Comparison of ENCODE assay signal across 8 cellular contexts in the genomic region with DNA sequence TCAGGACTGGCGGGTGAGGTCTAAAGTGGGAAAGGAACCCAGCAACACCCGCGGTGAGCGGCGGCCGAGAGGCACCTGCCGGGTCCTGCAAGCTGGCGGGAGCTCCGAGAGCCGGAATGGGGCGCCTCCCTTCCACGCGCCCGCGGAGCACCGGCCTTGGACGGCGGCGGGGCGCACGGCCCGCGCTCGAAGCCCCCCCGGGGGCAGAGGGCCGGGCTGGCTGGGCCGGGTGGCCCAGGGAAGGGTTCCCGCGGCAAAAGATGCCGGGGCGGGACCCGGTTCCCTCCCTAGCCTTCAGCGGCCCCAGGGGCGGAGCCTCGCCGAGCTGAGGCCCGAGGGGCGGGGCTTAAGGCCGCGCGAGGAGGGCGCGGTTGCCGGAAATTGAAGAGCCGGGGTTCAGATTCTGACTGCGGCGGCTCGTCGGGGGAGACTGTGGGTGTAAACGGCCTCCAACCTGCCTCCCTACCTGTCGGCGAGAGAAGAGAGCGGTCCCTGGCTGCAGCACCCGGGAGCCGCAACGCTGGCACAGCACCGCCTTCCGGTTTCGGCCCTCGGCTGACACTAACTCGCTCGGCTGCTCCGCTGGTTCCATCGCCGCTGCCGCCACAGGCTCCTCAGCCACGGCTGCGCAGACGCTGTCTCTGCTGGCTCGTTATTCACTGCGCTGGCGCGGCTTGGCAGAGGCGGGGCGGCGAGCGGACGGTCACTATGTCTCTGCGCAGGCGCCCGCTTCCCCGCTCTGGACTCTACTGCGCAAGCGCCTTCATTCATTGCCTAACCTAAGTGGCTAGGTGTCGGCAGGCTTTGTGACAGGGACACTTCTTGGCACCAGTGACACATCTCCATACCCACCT. TPM values are rescaled to one million over a fixed set of nuclear protein-coding genes. Genes with fewer than 3 reads are reported as not detected.
DNase-seq lines count a peak whose midpoint lies in the region; ATAC-seq and TF ChIP-seq lines count a peak whose summit lies in the region.

A gene (minus strand): TSS at position 643 of the 854 bp plus-strand sequence. CDS start 51 bp downstream, at position 592.

- TF ChIP-seq CTCF in Caco-2 (IDR thresholded peaks at IDR 0.05; ENCODE audit: insufficient read depth in 1 of 2, low read depth in 1 of 2, low read length in 1 of 2, severe bottlenecking in 1 of 2, unreplicated experiment in 1 of 2) (peak in 1 of 2 experiments; percentile 41), endodermal cell (conservative IDR thresholded peaks at IDR 0.05) (peak; percentile 54)

- no peaks in the 10 kb centered on the region for H3K9me3 Mint-ChIP-seq in Caco-2 (ENCODE audit: unreplicated experiment)
- H3K9me3 Mint-ChIP-seq in activated CD8-positive, alpha-beta memory T cell treated with anti-CD3 and anti-CD28 coated beads, Interleukin-2, amount 10 ng/mL, durations not matched to agents 7 days and 5 days (ENCODE audit: low read depth), result no peaks in the 10 kb centered on the region
- no peaks in the 10 kb centered on the region for H3K9me3 Mint-ChIP-seq in endodermal cell

- H3K27me3 Mint-ChIP-seq in Caco-2 (ENCODE audit: insufficient read depth, unreplicated experiment) (no peaks in the 10 kb centered on the region), endodermal cell (ENCODE audit: insufficient read depth) (no peaks in the 10 kb centered on the region)
- no peaks in the 10 kb centered on the region for H3K27me3 Mint-ChIP-seq in activated CD8-positive, alpha-beta memory T cell treated with anti-CD3 and anti-CD28 coated beads, Interleukin-2, amount 10 ng/mL, durations not matched to agents 7 days and 5 days

- H3K4me1 Mint-ChIP-seq in Caco-2 (ENCODE audit: low read depth, unreplicated experiment) (peaks cover 15% of the 10 kb centered on the region), endodermal cell (peaks cover 16% of the 10 kb centered on the region)
- H3K4me1 Mint-ChIP-seq in activated CD8-positive, alpha-beta memory T cell treated with anti-CD3 and anti-CD28 coated beads, Interleukin-2, amount 10 ng/mL, durations not matched to agents 7 days and 5 days, result peaks cover 23% of the 10 kb centered on the region

- H3K36me3 ChIP-seq in Caco-2 (ENCODE audit: control insufficient read depth, insufficient read depth, low read length) (no peaks in the 10 kb centered on the region), NT2/D1 (ENCODE audit: insufficient read depth, insufficient read length, low read length) (peaks cover 39% of the 10 kb centered on the region), endodermal cell (ENCODE audit: control insufficient read depth, insufficient read depth, low read length) (peaks cover 32% of the 10 kb centered on the region), mesodermal cell (ENCODE audit: control insufficient read depth, insufficient read depth, low read length) (peaks cover 35% of the 10 kb centered on the region)

- no peaks in the 10 kb centered on the region for H3K9me3 ChIP-seq in Caco-2
- H3K9me3 ChIP-seq in NT2/D1 (ENCODE audit: insufficient read depth, low read length), result no peaks in the 10 kb centered on the region
- H3K9me3 ChIP-seq in endodermal cell (ENCODE audit: control insufficient read depth, low read length), result no peaks in the 10 kb centered on the region
- H3K9me3 ChIP-seq in mesodermal cell (ENCODE audit: control insufficient read depth, low read length), result no peaks in the 10 kb centered on the region

- peak within 1 kb of the TSS; percentile 52 for H3K4me3 ChIP-seq in Caco-2 (ENCODE audit: low read depth, low read length)
- H3K4me3 ChIP-seq in NT2/D1 (ENCODE audit: insufficient read length, low read depth), result peak within 1 kb of the TSS; percentile 78
- H3K4me3 ChIP-seq in endodermal cell (ENCODE audit: low read length), result peak within 1 kb of the TSS; percentile 100
- peak within 1 kb of the TSS; percentile 79 for H3K4me3 ChIP-seq in mesodermal cell (ENCODE audit: extremely low read depth, insufficient read depth, low read length, poor library complexity, severe bottlenecking)

- H3K27ac ChIP-seq in endodermal cell (ENCODE audit: low read depth, low read length) (peak within 1 kb of the TSS; percentile 93), mesodermal cell (ENCODE audit: low read depth, low read length, severe bottlenecking) (peak within 1 kb of the TSS; percentile 92)

- H3K36me3 Mint-ChIP-seq in Caco-2 (ENCODE audit: insufficient read depth, unreplicated experiment), result peaks cover 6% of the 10 kb centered on the region
- peaks cover 9% of the 10 kb centered on the region for H3K36me3 Mint-ChIP-seq in activated CD8-positive, alpha-beta memory T cell treated with anti-CD3 and anti-CD28 coated beads, Interleukin-2, amount 10 ng/mL, durations not matched to agents 7 days and 5 days
- H3K36me3 Mint-ChIP-seq in endodermal cell (ENCODE audit: low read depth), result peaks cover 18% of the 10 kb centered on the region

- H3K4me3 Mint-ChIP-seq in Caco-2 (ENCODE audit: unreplicated experiment) (peak within 1 kb of the TSS; percentile 80), endodermal cell (peak within 1 kb of the TSS; percentile 80)
- peak within 1 kb of the TSS; percentile 95 for H3K4me3 Mint-ChIP-seq in activated CD8-positive, alpha-beta memory T cell treated with anti-CD3 and anti-CD28 coated beads, Interleukin-2, amount 10 ng/mL, durations not matched to agents 7 days and 5 days

- no TSS peak for BruUV-seq in Caco-2 (replicated peaks; lab: Mats Ljungman, UMichigan)

- H3K9ac ChIP-seq in NT2/D1 (ENCODE audit: insufficient read length, low read depth), result peak within 1 kb of the TSS; percentile 96
- peak within 1 kb of the TSS; percentile 74 for H3K9ac ChIP-seq in endodermal cell (ENCODE audit: extremely low read depth, low read length, poor library complexity, severe bottlenecking)

- H3K4me1 ChIP-seq in Caco-2 (0 out of 2 replicates have a peak, but pooled peaks cover 4% of the 10 kb centered on the region), NT2/D1 (ENCODE audit: insufficient read depth, insufficient read length) (no peaks in the 10 kb centered on the region), endodermal cell (ENCODE audit: control insufficient read depth, insufficient read depth, low read length) (no peaks in the 10 kb centered on the region), mesodermal cell (ENCODE audit: control insufficient read depth, insufficient read depth, low read length, poor library complexity, severe bottlenecking) (no peaks in the 10 kb centered on the region)

- intact Hi-C loops in Caco-2 (cut with micrococcal nuclease; ENCODE audit: unreplicated experiment), result loop anchor here (1.0 to 2.0 kb wide), 2 partner anchors 27 to 118 kb away; a partner anchor contains a TSS

- CTCF ChIA-PET in Caco-2 (lab: Charles Lee), result interaction anchor here (0.5 to 1.2 kb wide), 3 partner anchors 26 to 994 kb away, joined by 3 to 7 read pairs (median 4); no protein-coding TSS in a partner anchor
- CTCF ChIA-PET in activated CD8-positive, alpha-beta memory T cell treated with anti-CD3 and anti-CD28 coated beads, Interleukin-2, amount 10 ng/mL, durations not matched to agents 7 days and 5 days (lab: Charles Lee), result interaction anchor here (1.0 to 3.5 kb wide), 3 partner anchors 29 to 118 kb away, joined by 4 to 14 read pairs (median 6); no protein-coding TSS in a partner anchor

- H3K27me3 ChIP-seq in Caco-2 (replicated peaks; ENCODE audit: control insufficient read depth, insufficient read depth, low read length) (no peaks in the 10 kb centered on the region), NT2/D1 (ENCODE audit: insufficient read depth, insufficient read length) (no peaks in the 10 kb centered on the region), endodermal cell (ENCODE audit: control insufficient read depth, insufficient read depth, low read length, poor library complexity, severe bottlenecking) (no peaks in the 10 kb centered on the region)

- DNase-seq in Caco-2 (peak; percentile 96 to 97), HUDEP-2 (lab: John Stamatoyannopoulos, UW; ENCODE audit: unreplicated experiment in 76 of 76) (peak; percentile 41 to 95 (median 90)), NT2/D1 (ENCODE audit: low read depth, low spot score) (peak; percentile 97), endodermal cell (peak; percentile 99)
- peak; percentile 98 for DNase-seq in activated CD8-positive, alpha-beta memory T cell treated with anti-CD3 and anti-CD28 coated beads, Interleukin-2, amount 10 ng/mL, durations not matched to agents 7 days and 5 days
- DNase-seq in stimulated activated CD8-positive, alpha-beta memory T cell treated with anti-CD3 and anti-CD28 coated beads, Interleukin-15, amount 100 ng/mL, for 4 hours (ENCODE audit: low read depth in 2 of 2), result peak; percentile 92 to 94

- WGBS in endodermal cell (ENCODE audit: insufficient coverage in 1 of 2, insufficient read length in 1 of 2), 2 experiments, result 0% methylated on average over 44 to 85 of the region's 85 CpGs
- WGBS in mesodermal cell (ENCODE audit: insufficient coverage in 2 of 2), 2 experiments, result 0% methylated on average over 68 of the region's 85 CpGs

- H3K27ac Mint-ChIP-seq in Caco-2 (ENCODE audit: unreplicated experiment) (peak within 1 kb of the TSS; percentile 87), endodermal cell (peak within 1 kb of the TSS; percentile 92)
- peak within 1 kb of the TSS; percentile 99 for H3K27ac Mint-ChIP-seq in activated CD8-positive, alpha-beta memory T cell treated with anti-CD3 and anti-CD28 coated beads, Interleukin-2, amount 10 ng/mL, durations not matched to agents 7 days and 5 days

- POLR2A ChIA-PET in Caco-2 (lab: Charles Lee), result interaction anchor here (0.5 to 1.4 kb wide), 6 partner anchors 26 to 1627 kb away, joined by 3 to 15 read pairs (median 5); no protein-coding TSS in a partner anchor

- peak; percentile 87 for ATAC-seq in GM21381 (IDR thresholded peaks at IDR 0.05; ENCODE audit: unreplicated experiment)
- peak; percentile 95 for ATAC-seq in activated CD8-positive, alpha-beta memory T cell treated with anti-CD3 and anti-CD28 coated beads, Interleukin-2, amount 10 ng/mL, durations not matched to agents 7 days and 5 days

RNA-seq across cellular contexts. Expression of the gene that starts here (rescaled TPM):
- total RNA-seq in Caco-2 (2022) (9.2 and 9.6 TPM in 2 replicates), endodermal cell (1 to 10 TPM; 7.8 to 8.2 TPM)
- total RNA-seq in activated CD8-positive, alpha-beta memory T cell treated with anti-CD3 and anti-CD28 coated beads, Interleukin-2, amount 10 ng/mL, durations not matched to agents 7 days and 5 days, result 10 to 100 TPM; 11.5 to 15.3 TPM
- polyA plus RNA-seq in endodermal cell (2013, experiment 1 of 2), result 10.1 TPM
- polyA plus RNA-seq in endodermal cell (2013, experiment 2 of 2), result 8.5 TPM
- polyA plus RNA-seq in mesodermal cell (2013, experiment 1 of 2), result 7.0 TPM
- 5.9 TPM for polyA plus RNA-seq in mesodermal cell (2013, experiment 2 of 2)

Comparison
In these comparisons a context has a peak if more than half of its experiments do, and no peak if none do; other contexts are left out.
1. Peak in every context shown above with its lines: DNase-seq, ATAC-seq, H3K4me3 ChIP-seq and H3K27ac ChIP-seq.